Comparison of ENCODE assay signal across 9 cellular contexts in genomic region chr3:133479895-133480669, GRCh38.
DNase-seq lines count a peak whose midpoint lies in the region; ATAC-seq, FAIRE-seq and TF ChIP-seq lines count a peak whose summit lies in the region.
"Had no signal": no experiment of that assay in that cellular context is flagged by ENCODE, and none has a peak within 500 bp of the region (broad histone marks: within the 10 kb centered on the region; RNA-seq: fewer than 3 reads in every experiment).

No MANE protein-coding gene starts in this region.

- no peak overlapping the region for H3K4me3 Mint-ChIP-seq in endothelial cell (ENCODE audit: unreplicated experiment)

- peaks cover under 1% of the 10 kb centered on the region for H3K36me3 Mint-ChIP-seq in endothelial cell (ENCODE audit: low read depth, unreplicated experiment)

- ATAC-seq in GM19397 (IDR thresholded peaks at IDR 0.05; ENCODE audit: unreplicated experiment): peak; percentile 51
- ATAC-seq in HG03342 (IDR thresholded peaks at IDR 0.05; ENCODE audit: unreplicated experiment): peak; percentile 43
- no peak for ATAC-seq in Right ventricle myocardium inferior

- peak; percentile 51 for DNase-seq in Caki2 (ENCODE audit: low read depth)
- DNase-seq in endothelial cell (ENCODE audit: low spot score): no peak
- DNase-seq in NOMO-1 treated with DMSO at 0.1 percent for 48 hours (lab: John Stamatoyannopoulos, UW; ENCODE audit: unreplicated experiment): no peak
- no peak for DNase-seq in Right ventricle myocardium inferior (ENCODE audit: missing footprints)
- DNase-seq in UCSD-AML1 (lab: John Stamatoyannopoulos, UW; ENCODE audit: unreplicated experiment): no peak
- DNase-seq: NCI-H345 had no signal

- H3K27ac Mint-ChIP-seq in endothelial cell (ENCODE audit: unreplicated experiment): no peak overlapping the region

- peaks cover 15% of the 10 kb centered on the region for H3K4me1 Mint-ChIP-seq in endothelial cell (ENCODE audit: unreplicated experiment)

- H3K27me3 Mint-ChIP-seq in endothelial cell (ENCODE audit: unreplicated experiment): no peaks in the 10 kb centered on the region

- FAIRE-seq in colon (lab: Jason Lieb, UNC): peak; percentile 75

- H3K9me3 Mint-ChIP-seq in endothelial cell (ENCODE audit: unreplicated experiment): no peaks in the 10 kb centered on the region

- no peak for TF ChIP-seq CTCF in endothelial cell (IDR thresholded peaks at IDR 0.05; ENCODE audit: unreplicated experiment)

- intact Hi-C loops in Right ventricle myocardium inferior (cut with DNase I): no loop called here

- in situ Hi-C loops in Caki2 (cut with HindIII; ENCODE audit: low pct_unique_long_range_greater_than_20kb, low sequenced_read_pairs): no loop called here
